ENCODE assay signal across 9 cellular contexts in the genomic region with DNA sequence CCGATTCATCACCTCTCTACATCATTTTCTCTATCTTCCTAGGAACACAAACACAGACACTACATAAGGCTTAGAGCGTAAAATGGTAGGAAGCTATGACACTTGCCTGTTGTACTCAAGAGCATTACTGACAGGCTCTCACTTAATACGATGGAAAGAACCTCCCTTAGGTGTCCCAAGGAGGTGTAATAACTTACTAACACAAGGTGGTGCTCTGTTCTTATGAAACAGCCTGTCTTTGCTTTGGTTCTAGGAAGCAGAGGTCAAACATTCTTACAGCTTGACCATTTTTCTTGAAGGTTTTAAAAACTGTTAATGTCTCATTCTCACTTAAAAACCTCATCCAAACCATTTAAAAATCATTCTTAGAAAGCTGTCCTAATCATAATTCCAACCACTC.
DNase-seq lines count a peak whose midpoint lies in the region; ATAC-seq, FAIRE-seq and TF ChIP-seq lines count a peak whose summit lies in the region.
"Had no signal": no experiment of that assay in that cellular context is flagged by ENCODE, and none has a peak within 500 bp of the region (broad histone marks: within the 10 kb centered on the region; RNA-seq: fewer than 3 reads in every experiment).

No MANE protein-coding gene starts in this region.

- no peaks in the 10 kb centered on the region for H3K4me1 ChIP-seq in OCI-LY1 (ENCODE audit: insufficient read depth, low read length, severe bottlenecking)
- no peaks in the 10 kb centered on the region for H3K4me1 ChIP-seq in ovary (ENCODE audit: insufficient read depth)

- no peak for DNase-seq in D721Med (ENCODE audit: insufficient read length, low spot score)
- DNase-seq in ovary = no peak
- no peak for DNase-seq in nucleus accumbens (lab: John Stamatoyannopoulos, UW)
- no peak for DNase-seq in stimulated activated naive CD4-positive, alpha-beta T cell treated with Interleukin-2 at 50 U/mL for 16 hours (lab: John Stamatoyannopoulos, UW)

- H3K79me2 ChIP-seq in OCI-LY1 (ENCODE audit: insufficient read depth, low read length) = no peaks in the 10 kb centered on the region

- H3K27ac ChIP-seq in OCI-LY1 (ENCODE audit: low read depth, low read length, poor library complexity, severe bottlenecking) = no peak overlapping the region
- H3K27ac ChIP-seq in ovary = no peak overlapping the region
- H3K27ac ChIP-seq: skin epidermis had no signal

- no peak overlapping the region for H2AFZ ChIP-seq in OCI-LY1 (ENCODE audit: low read length)

- WGBS in ovary, 3 donors = 51 to 53% (median 52%) methylated on average over 3 of the region's 3 CpGs

- intact Hi-C loops in ovary (cut with DNase I) = loop anchor here in 2 of 4 donors (5.0 to 10.0 kb wide), 3 partner anchors 335 to 565 kb away; no protein-coding TSS in a partner anchor

- no peaks in the 10 kb centered on the region for H3K9me2 ChIP-seq in OCI-LY1 (ENCODE audit: low read depth, low read length)

- FAIRE-seq in D721Med (lab: Jason Lieb, UNC) = no peak

- TF ChIP-seq CTCF in D721Med (IDR thresholded peaks at IDR 0.05; ENCODE audit: insufficient read depth, missing control alignments) (peak; percentile 71), OCI-LY1 (IDR thresholded peaks at IDR 0.05; ENCODE audit: low read length) (peak; percentile 59; the same call in 1 of the 2 replicates), ovary (IDR thresholded peaks at IDR 0.05) (peak in 2 of 3 donors; percentile 31 to 53)

- no peak overlapping the region for H3K4me2 ChIP-seq in OCI-LY1 (ENCODE audit: low read length)

- no peak overlapping the region for H3K9ac ChIP-seq in OCI-LY1 (ENCODE audit: low read length)

- TF ChIP-seq EP300 in ovary (IDR thresholded peaks at IDR 0.05) = no peak

- H3K9me3 ChIP-seq in OCI-LY1 (ENCODE audit: low read length) (no peaks in the 10 kb centered on the region), ovary (no peaks in the 10 kb centered on the region)

- no peak overlapping the region for H3K4me3 ChIP-seq in OCI-LY1 (ENCODE audit: low read depth, low read length, poor library complexity, severe bottlenecking)
- H3K4me3 ChIP-seq in ovary = no peak overlapping the region
- H3K4me3 ChIP-seq: skin epidermis had no signal

- ATAC-seq in GM19395 (IDR thresholded peaks at IDR 0.05; ENCODE audit: unreplicated experiment) = peak; percentile 87
- peak; percentile 93 for ATAC-seq in HG03280 (IDR thresholded peaks at IDR 0.05; ENCODE audit: unreplicated experiment)
- peak; percentile 26 for ATAC-seq in esophagus mucosa

- no peaks in the 10 kb centered on the region for H3F3A ChIP-seq in OCI-LY1 (ENCODE audit: insufficient read depth, low read length)

- H3K27me3 ChIP-seq in OCI-LY1 (ENCODE audit: insufficient read depth, low read length) (no peaks in the 10 kb centered on the region), ovary (no peaks in the 10 kb centered on the region)

- no peak for TF ChIP-seq POLR2A in ovary (IDR thresholded peaks at IDR 0.05)

- no peaks in the 10 kb centered on the region for H4K20me1 ChIP-seq in OCI-LY1 (ENCODE audit: insufficient read depth, low read length)

- H3K36me3 ChIP-seq in OCI-LY1 (ENCODE audit: insufficient read depth, low read length) = no peaks in the 10 kb centered on the region
- no peaks in the 10 kb centered on the region for H3K36me3 ChIP-seq in ovary

Comparison
In these comparisons a context has a peak if more than half of its experiments do, and no peak if none do; other contexts are left out.
1. ATAC-seq: peak in every context shown above with its lines; median percentile 93 in HG03280; 87 in GM19395; 26 in esophagus mucosa.